Comparison of ENCODE assay signal across 1 cellular context in the genomic region with DNA sequence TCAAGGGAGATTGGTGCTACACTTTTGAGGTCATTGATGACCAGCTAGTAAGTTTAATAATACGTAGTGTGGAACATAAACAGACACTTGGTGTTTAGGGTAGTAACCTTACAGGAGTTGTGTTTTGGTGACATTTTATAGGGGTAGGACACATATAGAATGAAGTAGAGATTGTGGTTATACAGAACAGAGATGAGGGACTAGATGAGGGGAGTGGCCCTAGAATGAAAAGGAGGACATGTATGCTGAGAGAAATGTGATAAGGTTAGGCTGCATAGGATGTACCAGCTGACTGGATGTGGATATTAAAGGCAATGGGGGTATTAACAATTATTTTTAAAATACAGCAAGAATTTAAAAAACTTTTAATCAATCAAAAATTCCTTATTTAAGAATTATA.
TF ChIP-seq lines count a peak whose summit lies in the region.

No MANE protein-coding gene starts in this region.

TF ChIP-seq in GM23338, 12 proteins besides CTCF, POLR2A, EP300 and RAD21 (continued from another document):
- TF ChIP-seq, protein P1, sequence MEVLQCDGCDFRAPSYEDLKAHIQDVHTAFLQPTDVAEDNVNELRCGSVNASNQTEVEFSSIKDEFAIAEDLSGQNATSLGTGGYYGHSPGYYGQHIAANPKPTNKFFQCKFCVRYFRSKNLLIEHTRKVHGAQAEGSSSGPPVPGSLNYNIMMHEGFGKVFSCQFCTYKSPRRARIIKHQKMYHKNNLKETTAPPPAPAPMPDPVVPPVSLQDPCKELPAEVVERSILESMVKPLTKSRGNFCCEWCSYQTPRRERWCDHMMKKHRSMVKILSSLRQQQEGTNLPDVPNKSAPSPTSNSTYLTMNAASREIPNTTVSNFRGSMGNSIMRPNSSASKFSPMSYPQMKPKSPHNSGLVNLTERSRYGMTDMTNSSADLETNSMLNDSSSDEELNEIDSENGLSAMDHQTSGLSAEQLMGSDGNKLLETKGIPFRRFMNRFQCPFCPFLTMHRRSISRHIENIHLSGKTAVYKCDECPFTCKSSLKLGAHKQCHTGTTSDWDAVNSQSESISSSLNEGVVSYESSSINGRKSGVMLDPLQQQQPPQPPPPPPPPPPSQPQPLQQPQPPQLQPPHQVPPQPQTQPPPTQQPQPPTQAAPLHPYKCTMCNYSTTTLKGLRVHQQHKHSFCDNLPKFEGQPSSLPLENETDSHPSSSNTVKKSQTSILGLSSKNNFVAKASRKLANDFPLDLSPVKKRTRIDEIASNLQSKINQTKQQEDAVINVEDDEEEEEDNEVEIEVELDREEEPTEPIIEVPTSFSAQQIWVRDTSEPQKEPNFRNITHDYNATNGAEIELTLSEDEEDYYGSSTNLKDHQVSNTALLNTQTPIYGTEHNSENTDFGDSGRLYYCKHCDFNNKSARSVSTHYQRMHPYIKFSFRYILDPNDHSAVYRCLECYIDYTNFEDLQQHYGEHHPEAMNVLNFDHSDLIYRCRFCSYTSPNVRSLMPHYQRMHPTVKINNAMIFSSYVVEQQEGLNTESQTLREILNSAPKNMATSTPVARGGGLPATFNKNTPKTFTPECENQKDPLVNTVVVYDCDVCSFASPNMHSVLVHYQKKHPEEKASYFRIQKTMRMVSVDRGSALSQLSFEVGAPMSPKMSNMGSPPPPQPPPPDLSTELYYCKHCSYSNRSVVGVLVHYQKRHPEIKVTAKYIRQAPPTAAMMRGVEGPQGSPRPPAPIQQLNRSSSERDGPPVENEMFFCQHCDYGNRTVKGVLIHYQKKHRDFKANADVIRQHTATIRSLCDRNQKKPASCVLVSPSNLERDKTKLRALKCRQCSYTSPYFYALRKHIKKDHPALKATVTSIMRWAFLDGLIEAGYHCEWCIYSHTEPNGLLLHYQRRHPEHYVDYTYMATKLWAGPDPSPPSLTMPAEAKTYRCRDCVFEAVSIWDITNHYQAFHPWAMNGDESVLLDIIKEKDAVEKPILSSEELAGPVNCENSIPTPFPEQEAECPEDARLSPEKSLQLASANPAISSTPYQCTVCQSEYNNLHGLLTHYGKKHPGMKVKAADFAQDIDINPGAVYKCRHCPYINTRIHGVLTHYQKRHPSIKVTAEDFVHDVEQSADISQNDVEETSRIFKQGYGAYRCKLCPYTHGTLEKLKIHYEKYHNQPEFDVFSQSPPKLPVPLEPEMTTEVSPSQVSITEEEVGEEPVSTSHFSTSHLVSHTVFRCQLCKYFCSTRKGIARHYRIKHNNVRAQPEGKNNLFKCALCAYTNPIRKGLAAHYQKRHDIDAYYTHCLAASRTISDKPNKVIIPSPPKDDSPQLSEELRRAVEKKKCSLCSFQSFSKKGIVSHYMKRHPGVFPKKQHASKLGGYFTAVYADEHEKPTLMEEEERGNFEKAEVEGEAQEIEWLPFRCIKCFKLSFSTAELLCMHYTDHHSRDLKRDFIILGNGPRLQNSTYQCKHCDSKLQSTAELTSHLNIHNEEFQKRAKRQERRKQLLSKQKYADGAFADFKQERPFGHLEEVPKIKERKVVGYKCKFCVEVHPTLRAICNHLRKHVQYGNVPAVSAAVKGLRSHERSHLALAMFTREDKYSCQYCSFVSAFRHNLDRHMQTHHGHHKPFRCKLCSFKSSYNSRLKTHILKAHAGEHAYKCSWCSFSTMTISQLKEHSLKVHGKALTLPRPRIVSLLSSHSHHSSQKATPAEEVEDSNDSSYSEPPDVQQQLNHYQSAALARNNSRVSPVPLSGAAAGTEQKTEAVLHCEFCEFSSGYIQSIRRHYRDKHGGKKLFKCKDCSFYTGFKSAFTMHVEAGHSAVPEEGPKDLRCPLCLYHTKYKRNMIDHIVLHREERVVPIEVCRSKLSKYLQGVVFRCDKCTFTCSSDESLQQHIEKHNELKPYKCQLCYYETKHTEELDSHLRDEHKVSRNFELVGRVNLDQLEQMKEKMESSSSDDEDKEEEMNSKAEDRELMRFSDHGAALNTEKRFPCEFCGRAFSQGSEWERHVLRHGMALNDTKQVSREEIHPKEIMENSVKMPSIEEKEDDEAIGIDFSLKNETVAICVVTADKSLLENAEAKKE (CRISPR knock-in tag; IDR thresholded peaks at IDR 0.05): no peak
- no peak for TF ChIP-seq STAT1 (IDR thresholded peaks at IDR 0.05; ENCODE audit: unreplicated experiment)
- no peak for TF ChIP-seq CREB1 (CRISPR knock-in tag; IDR thresholded peaks at IDR 0.05; ENCODE audit: low read depth)
- no peak for TF ChIP-seq NANOG (IDR thresholded peaks at IDR 0.05; ENCODE audit: borderline replicate concordance)
